ENCODE assay signal across 8 cellular contexts in genomic region chr1:226408285-226409184, GRCh38. TPM values are rescaled to one million over a fixed set of nuclear protein-coding genes. Genes with fewer than 3 reads are reported as not detected.
DNase-seq lines count a peak whose midpoint lies in the region; ATAC-seq, FAIRE-seq and TF ChIP-seq lines count a peak whose summit lies in the region.

No MANE protein-coding gene starts in this region.

- no peak for TF ChIP-seq CTCF in heart left ventricle (IDR thresholded peaks at IDR 0.05)
- no peak for TF ChIP-seq CTCF in bronchial epithelial cell (IDR thresholded peaks at IDR 0.05; ENCODE audit: insufficient read depth, low read length, severe bottlenecking)

- ATAC-seq in heart left ventricle (peak in 2 of 4 donors; percentile 3 to 4), Right ventricle myocardium superior (ENCODE audit: poor library complexity) (no peak), aorta (ENCODE audit: low FRiP score) (no peak)

- intact Hi-C loops in heart left ventricle (cut with DNase I) (loop anchor here in 1 of 10 donors (5.0 to 10.0 kb wide), 3 partner anchors 101 to 296 kb away; partner anchors contain the start of gene LIN9), Right ventricle myocardium superior (cut with DNase I) (no loop called here), aorta (cut with DNase I) (no loop called here)

- TF ChIP-seq POLR2A in heart left ventricle (IDR thresholded peaks at IDR 0.05): no peak

- FAIRE-seq in bronchial epithelial cell (lab: Jason Lieb, UNC): no peak

- DNase-seq in heart left ventricle (peak in 1 of 5 donors; percentile 23), Right ventricle myocardium superior (no peak), bronchial epithelial cell (ENCODE audit: low read depth) (no peak), aorta (no peak), NCI-H2107 (lab: John Stamatoyannopoulos, UW) (no peak), NCI-H2196 treated with DMSO at 0.1 percent for 48 hours (lab: John Stamatoyannopoulos, UW; ENCODE audit: unreplicated experiment) (no peak), NCI-H748 treated with DMSO at 0.1 percent for 48 hours (lab: John Stamatoyannopoulos, UW) (no peak)

- H3K4me3 ChIP-seq in heart left ventricle (peak overlapping the region in 11 of 12 donors; percentile 62 to 98 (median 85)), bronchial epithelial cell (ENCODE audit: low read depth, low read length) (peak overlapping the region; percentile 64), mononuclear cell (ENCODE audit: low read length) (peak overlapping the region; percentile 86), aorta (ENCODE audit: low read length in 2 of 2) (no peak overlapping the region)

- H3K27me3 ChIP-seq in heart left ventricle (no peaks in the 10 kb centered on the region), bronchial epithelial cell (ENCODE audit: control insufficient read depth, insufficient read depth, low read length) (no peaks in the 10 kb centered on the region), mononuclear cell (ENCODE audit: insufficient read depth, low read length) (no peaks in the 10 kb centered on the region), aorta (ENCODE audit: control insufficient read depth in 1 of 2, insufficient read depth in 2 of 2, low read length in 1 of 2) (no peaks in the 10 kb centered on the region)

- no peaks in the 10 kb centered on the region for H3K36me3 ChIP-seq in heart left ventricle
- H3K36me3 ChIP-seq in bronchial epithelial cell (ENCODE audit: control insufficient read depth, insufficient read depth, low read length): no peaks in the 10 kb centered on the region
- H3K36me3 ChIP-seq in aorta (ENCODE audit: control insufficient read depth in 1 of 2, insufficient read depth in 2 of 2, low read length in 1 of 2): no peaks in the 10 kb centered on the region

- peak overlapping the region; percentile 17 to 93 (median 86) for H3K27ac ChIP-seq in heart left ventricle
- peak overlapping the region; percentile 22 to 63 for H3K27ac ChIP-seq in aorta (ENCODE audit: low read depth in 1 of 2, low read length in 2 of 2)

- 71 to 77% (median 75%) methylated on average over 25 of the region's 25 CpGs for WGBS in heart left ventricle, 4 donors
- WGBS in aorta, 2 donors: 67 to 70% methylated on average over 25 of the region's 25 CpGs

- no peaks in the 10 kb centered on the region for H3K9me3 ChIP-seq in heart left ventricle
- H3K9me3 ChIP-seq in mononuclear cell (ENCODE audit: low read depth, low read length): no peaks in the 10 kb centered on the region
- H3K9me3 ChIP-seq in aorta (ENCODE audit: control insufficient read depth, low read length): no peaks in the 10 kb centered on the region

- H3K4me1 ChIP-seq in heart left ventricle: peaks cover 6 to 38% (median 35%) of the 10 kb centered on the region in 12 donors
- H3K4me1 ChIP-seq in mononuclear cell (ENCODE audit: insufficient read depth, low read length): peaks cover 45% of the 10 kb centered on the region
- H3K4me1 ChIP-seq in aorta (ENCODE audit: control insufficient read depth in 1 of 2, insufficient read depth in 2 of 2, low read length in 2 of 2): peaks cover 0 to 3% of the 10 kb centered on the region in 2 donors

RNA-seq across cellular contexts. Expression of gene PARP1, which starts 0.6 kb away (rescaled TPM):
- total RNA-seq in heart left ventricle: 100 to 1,000 TPM in 8 of 9 donors, 10 to 100 TPM in 1; 98.8 to 168 (median 111) TPM
- 100 to 1,000 TPM in 1 of 2 donors, 10 to 100 TPM in 1; 50.4 to 140 TPM for polyA plus RNA-seq in heart left ventricle
- 149 TPM for total RNA-seq in Right ventricle myocardium superior
- total RNA-seq in bronchial epithelial cell: 18.4 and 26.1 TPM in 2 replicates
- total RNA-seq in mononuclear cell: 34.1 TPM
- total RNA-seq in aorta: 10 to 100 TPM; 38.4 to 50.0 TPM
- polyA plus RNA-seq in aorta: 10 to 100 TPM; 11.9 to 16.4 TPM

Comparison
In these comparisons a context has a peak if more than half of its experiments do, and no peak if none do; other contexts are left out.
1. H3K4me3 ChIP-seq: peak in heart left ventricle (11 of 12), bronchial epithelial cell (single experiment) and mononuclear cell (single experiment); none in aorta (0 of 2).